Comparison of ENCODE assay signal across 8 cellular contexts in the genomic region with DNA sequence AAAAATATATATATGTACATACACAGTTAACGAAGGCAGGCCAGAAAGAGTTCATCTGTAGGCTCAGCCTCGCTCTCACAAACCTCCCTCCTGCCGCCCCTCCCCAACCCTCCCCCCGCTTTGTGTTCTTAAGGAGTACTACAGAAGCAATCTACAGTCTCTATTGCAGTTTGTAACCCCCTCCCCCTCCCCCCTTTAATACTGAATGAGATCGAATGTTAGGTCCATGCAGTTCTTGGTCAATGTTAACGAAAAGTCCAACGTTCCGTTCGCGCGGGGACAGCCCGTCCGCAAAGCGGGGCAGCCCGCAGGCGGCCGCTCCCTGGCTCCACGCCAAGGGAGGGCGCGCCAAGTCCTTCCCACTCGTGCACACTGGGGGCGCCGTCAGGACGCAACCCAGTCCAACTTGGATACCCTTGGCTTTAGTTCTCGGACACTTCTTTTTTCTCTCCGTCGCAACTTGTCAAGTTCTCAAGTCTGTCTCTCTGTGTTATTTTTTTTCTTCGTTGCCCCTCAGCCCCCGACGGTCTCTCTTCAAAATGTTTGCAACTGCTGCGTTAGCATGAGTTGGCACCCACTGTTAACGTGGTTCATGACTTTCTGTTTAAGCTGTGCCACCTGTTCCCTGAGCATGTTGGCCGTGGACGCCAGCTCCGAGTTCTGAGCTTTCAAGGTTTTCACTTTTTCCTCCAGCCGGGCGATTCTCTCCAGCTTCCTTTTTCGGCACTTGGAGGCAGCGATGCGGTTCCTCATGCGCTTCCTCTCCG. TPM values are rescaled to one million over a fixed set of nuclear protein-coding genes. Genes with fewer than 3 reads are reported as not detected.
DNase-seq lines count a peak whose midpoint lies in the region; FAIRE-seq and TF ChIP-seq lines count a peak whose summit lies in the region.

No MANE protein-coding gene starts in this region.

- H3K27me3 Mint-ChIP-seq in endodermal cell (ENCODE audit: insufficient read depth): peaks cover 22% of the 10 kb centered on the region

- H3K4me1 Mint-ChIP-seq in endodermal cell: peaks cover 30% of the 10 kb centered on the region

- H3K4me1 ChIP-seq in endodermal cell (ENCODE audit: control insufficient read depth, insufficient read depth, low read length): peaks cover 4% of the 10 kb centered on the region

- peak overlapping the region; percentile 85 for H3K4me3 Mint-ChIP-seq in endodermal cell

- H3K4me3 ChIP-seq in endodermal cell (ENCODE audit: low read length): peak overlapping the region; percentile 90

- peak overlapping the region; percentile 98 for H3K9ac ChIP-seq in endodermal cell (ENCODE audit: extremely low read depth, low read length, poor library complexity, severe bottlenecking)

- WGBS in endodermal cell (ENCODE audit: insufficient coverage in 1 of 2, insufficient read length in 1 of 2), 2 experiments: 3 to 6% methylated on average over 35 to 41 of the region's 42 CpGs

- no peaks in the 10 kb centered on the region for H3K9me3 Mint-ChIP-seq in endodermal cell

- TF ChIP-seq CTCF in endodermal cell (conservative IDR thresholded peaks at IDR 0.05): peak; percentile 51

- no peak for FAIRE-seq in HTR-8/SVneo (lab: Jason Lieb, UNC)

- H3K9me3 ChIP-seq in endodermal cell (ENCODE audit: control insufficient read depth, low read length): no peaks in the 10 kb centered on the region

- no peaks in the 10 kb centered on the region for H3K27me3 ChIP-seq in endodermal cell (ENCODE audit: control insufficient read depth, insufficient read depth, low read length, poor library complexity, severe bottlenecking)

- no peak overlapping the region for H3K27ac ChIP-seq in endodermal cell (ENCODE audit: low read depth, low read length)

- H3K27ac Mint-ChIP-seq in endodermal cell: no peak overlapping the region

- no peaks in the 10 kb centered on the region for H3K36me3 ChIP-seq in endodermal cell (ENCODE audit: control insufficient read depth, insufficient read depth, low read length)

- H3K36me3 Mint-ChIP-seq in endodermal cell (ENCODE audit: low read depth): no peaks in the 10 kb centered on the region

- DNase-seq in NK-92 treated with Interleukin-12 subunit alpha and Interleukin-12 subunit beta, amount 100 ng/mL, for 24 hours (lab: John Stamatoyannopoulos, UW): peak; percentile 22
- DNase-seq in NK-92 (lab: John Stamatoyannopoulos, UW; ENCODE audit: unreplicated experiment) (no peak), NCI-H69 (lab: John Stamatoyannopoulos, UW) (peak; percentile 86), endodermal cell (peak; percentile 66), mesenteric fat pad (ENCODE audit: low spot score) (peak; percentile 94), HTR-8/SVneo (ENCODE audit: insufficient read length, low spot score) (no peak)
- peak; percentile 83 for DNase-seq in activated CD8-positive, alpha-beta memory T cell treated with anti-CD3 and anti-CD28 coated beads for 24 hours
- DNase-seq in stimulated activated CD8-positive, alpha-beta memory T cell treated with anti-CD3 and anti-CD28 coated beads, Interleukin-4, amount 100 ng/mL, for 48 hours: peak; percentile 60

RNA-seq across cellular contexts. Expression of a gene that starts 2.1 kb away (rescaled TPM):
- total RNA-seq in endodermal cell (10 to 100 TPM; 15.1 to 16.3 TPM), mesenteric fat pad (298 TPM)
- polyA plus RNA-seq in endodermal cell (2013, experiment 1 of 2): 29.1 TPM
- polyA plus RNA-seq in endodermal cell (2013, experiment 2 of 2): 30.4 TPM

Comparison
In these comparisons a context has a peak if more than half of its experiments do, and no peak if none do; other contexts are left out.
1. DNase-seq: peak in NK-92 treated with Interleukin-12 subunit alpha and Interleukin-12 subunit beta, amount 100 ng/mL, for 24 hours (single experiment), NCI-H69 (single experiment), activated CD8-positive, alpha-beta memory T cell treated with anti-CD3 and anti-CD28 coated beads for 24 hours (single experiment), endodermal cell (single experiment), mesenteric fat pad (single experiment) and stimulated activated CD8-positive, alpha-beta memory T cell treated with anti-CD3 and anti-CD28 coated beads, Interleukin-4, amount 100 ng/mL, for 48 hours (single experiment); none in NK-92 (single experiment) and HTR-8/SVneo (single experiment).
2. RNA of a gene that starts 2.1 kb away (total RNA-seq): 298 TPM in mesenteric fat pad (single experiment); 15.1 to 16.3 TPM in endodermal cell; every median in the first group is over 10 times any median in the second.